Comparison of ENCODE assay signal across 1 cellular context in the genomic region with DNA sequence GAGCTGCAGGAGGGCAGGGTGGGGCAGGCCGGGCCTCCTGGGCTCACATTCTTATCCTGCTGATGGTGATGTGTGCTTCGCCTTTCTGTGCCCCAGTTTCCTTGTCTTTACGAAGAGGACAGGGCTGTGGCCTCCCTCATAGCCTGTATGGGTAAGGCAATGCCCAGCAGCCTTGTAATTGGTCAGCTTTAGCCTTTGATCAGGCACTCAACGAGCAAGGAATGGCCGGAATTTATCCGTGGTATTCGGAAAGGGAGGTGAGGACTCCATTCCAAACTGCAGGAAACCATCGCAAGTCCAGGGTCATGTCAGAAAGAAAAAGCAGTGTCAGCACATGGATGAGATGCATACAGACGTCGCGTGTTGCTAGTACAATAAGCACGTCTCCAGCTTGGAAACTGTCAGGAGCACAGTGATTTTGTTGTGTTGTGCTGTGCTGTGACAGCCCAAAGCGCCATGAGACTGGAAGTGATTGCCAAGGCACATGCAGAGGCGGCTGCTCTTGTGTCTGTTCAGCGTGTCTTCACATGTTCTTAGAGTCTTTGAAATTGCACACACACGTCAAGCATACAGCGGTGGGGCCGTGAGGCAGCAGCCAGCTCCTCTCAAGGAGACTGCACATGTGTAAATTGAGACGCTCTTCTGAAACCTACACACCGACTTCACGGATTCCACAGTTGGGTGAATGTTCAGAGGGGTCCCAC.
A peak's percentile ranks its signal among the peaks of the same experiment; 100 is the strongest.
TF ChIP-seq lines count a peak whose summit lies in the region.

No MANE protein-coding gene starts in this region.

TF ChIP-seq in HepG2, 621 proteins besides CTCF, POLR2A, EP300 and RAD21 (continued from another document and continues in another):
- TF ChIP-seq, protein P1, sequence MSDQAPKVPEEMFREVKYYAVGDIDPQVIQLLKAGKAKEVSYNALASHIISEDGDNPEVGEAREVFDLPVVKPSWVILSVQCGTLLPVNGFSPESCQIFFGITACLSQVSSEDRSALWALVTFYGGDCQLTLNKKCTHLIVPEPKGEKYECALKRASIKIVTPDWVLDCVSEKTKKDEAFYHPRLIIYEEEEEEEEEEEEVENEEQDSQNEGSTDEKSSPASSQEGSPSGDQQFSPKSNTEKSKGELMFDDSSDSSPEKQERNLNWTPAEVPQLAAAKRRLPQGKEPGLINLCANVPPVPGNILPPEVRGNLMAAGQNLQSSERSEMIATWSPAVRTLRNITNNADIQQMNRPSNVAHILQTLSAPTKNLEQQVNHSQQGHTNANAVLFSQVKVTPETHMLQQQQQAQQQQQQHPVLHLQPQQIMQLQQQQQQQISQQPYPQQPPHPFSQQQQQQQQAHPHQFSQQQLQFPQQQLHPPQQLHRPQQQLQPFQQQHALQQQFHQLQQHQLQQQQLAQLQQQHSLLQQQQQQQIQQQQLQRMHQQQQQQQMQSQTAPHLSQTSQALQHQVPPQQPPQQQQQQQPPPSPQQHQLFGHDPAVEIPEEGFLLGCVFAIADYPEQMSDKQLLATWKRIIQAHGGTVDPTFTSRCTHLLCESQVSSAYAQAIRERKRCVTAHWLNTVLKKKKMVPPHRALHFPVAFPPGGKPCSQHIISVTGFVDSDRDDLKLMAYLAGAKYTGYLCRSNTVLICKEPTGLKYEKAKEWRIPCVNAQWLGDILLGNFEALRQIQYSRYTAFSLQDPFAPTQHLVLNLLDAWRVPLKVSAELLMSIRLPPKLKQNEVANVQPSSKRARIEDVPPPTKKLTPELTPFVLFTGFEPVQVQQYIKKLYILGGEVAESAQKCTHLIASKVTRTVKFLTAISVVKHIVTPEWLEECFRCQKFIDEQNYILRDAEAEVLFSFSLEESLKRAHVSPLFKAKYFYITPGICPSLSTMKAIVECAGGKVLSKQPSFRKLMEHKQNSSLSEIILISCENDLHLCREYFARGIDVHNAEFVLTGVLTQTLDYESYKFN (CRISPR knock-in tag; conservative IDR thresholded peaks at IDR 0.05): peak; percentile 63
- TF ChIP-seq MTA1 (CRISPR knock-in tag; IDR thresholded peaks at IDR 0.05; ENCODE audit: borderline replicate concordance) (no peak), ZNF788 (CRISPR knock-in tag; IDR thresholded peaks at IDR 0.05; ENCODE audit: borderline replicate concordance) (0 out of 2 replicates have a peak, but pooled peaks have one; percentile 22), REL (CRISPR knock-in tag; conservative IDR thresholded peaks at IDR 0.05) (no peak), ARNTL (CRISPR knock-in tag; IDR thresholded peaks at IDR 0.05) (no peak), KDM2A (CRISPR knock-in tag; IDR thresholded peaks at IDR 0.05; ENCODE audit: borderline replicate concordance, low read depth) (peak; percentile 27; the same call in 1 of the 2 replicates), ZNF816 (CRISPR knock-in tag; IDR thresholded peaks at IDR 0.05; ENCODE audit: borderline replicate concordance) (no peak), ZFP1 (CRISPR knock-in tag; IDR thresholded peaks at IDR 0.05) (no peak), ZNF646 (CRISPR knock-in tag; IDR thresholded peaks at IDR 0.05) (no peak), ZNF318 (CRISPR knock-in tag; IDR thresholded peaks at IDR 0.05) (no peak), ZNF224 (CRISPR knock-in tag; IDR thresholded peaks at IDR 0.05) (no peak), NPAS2 (CRISPR knock-in tag; IDR thresholded peaks at IDR 0.05; ENCODE audit: borderline replicate concordance) (no peak), YY1 (IDR thresholded peaks at IDR 0.05; ENCODE audit: insufficient read depth, insufficient replicate concordance, low read depth, low read length) (peak; percentile 18), TCF7 (IDR thresholded peaks at IDR 0.05; ENCODE audit: low read depth) (peak; percentile 43; the same call in 1 of the 2 replicates), SMARCE1 (IDR thresholded peaks at IDR 0.05; ENCODE audit: borderline replicate concordance) (no peak), ZNF607 (CRISPR knock-in tag; IDR thresholded peaks at IDR 0.05; ENCODE audit: borderline replicate concordance) (no peak)
- TF ChIP-seq, protein P2, sequence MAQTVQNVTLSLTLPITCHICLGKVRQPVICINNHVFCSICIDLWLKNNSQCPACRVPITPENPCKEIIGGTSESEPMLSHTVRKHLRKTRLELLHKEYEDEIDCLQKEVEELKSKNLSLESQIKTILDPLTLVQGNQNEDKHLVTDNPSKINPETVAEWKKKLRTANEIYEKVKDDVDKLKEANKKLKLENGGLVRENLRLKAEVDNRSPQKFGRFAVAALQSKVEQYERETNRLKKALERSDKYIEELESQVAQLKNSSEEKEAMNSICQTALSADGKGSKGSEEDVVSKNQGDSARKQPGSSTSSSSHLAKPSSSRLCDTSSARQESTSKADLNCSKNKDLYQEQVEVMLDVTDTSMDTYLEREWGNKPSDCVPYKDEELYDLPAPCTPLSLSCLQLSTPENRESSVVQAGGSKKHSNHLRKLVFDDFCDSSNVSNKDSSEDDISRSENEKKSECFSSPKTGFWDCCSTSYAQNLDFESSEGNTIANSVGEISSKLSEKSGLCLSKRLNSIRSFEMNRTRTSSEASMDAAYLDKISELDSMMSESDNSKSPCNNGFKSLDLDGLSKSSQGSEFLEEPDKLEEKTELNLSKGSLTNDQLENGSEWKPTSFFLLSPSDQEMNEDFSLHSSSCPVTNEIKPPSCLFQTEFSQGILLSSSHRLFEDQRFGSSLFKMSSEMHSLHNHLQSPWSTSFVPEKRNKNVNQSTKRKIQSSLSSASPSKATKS (CRISPR knock-in tag; IDR thresholded peaks at IDR 0.05): no peak
- TF ChIP-seq, protein P3, sequence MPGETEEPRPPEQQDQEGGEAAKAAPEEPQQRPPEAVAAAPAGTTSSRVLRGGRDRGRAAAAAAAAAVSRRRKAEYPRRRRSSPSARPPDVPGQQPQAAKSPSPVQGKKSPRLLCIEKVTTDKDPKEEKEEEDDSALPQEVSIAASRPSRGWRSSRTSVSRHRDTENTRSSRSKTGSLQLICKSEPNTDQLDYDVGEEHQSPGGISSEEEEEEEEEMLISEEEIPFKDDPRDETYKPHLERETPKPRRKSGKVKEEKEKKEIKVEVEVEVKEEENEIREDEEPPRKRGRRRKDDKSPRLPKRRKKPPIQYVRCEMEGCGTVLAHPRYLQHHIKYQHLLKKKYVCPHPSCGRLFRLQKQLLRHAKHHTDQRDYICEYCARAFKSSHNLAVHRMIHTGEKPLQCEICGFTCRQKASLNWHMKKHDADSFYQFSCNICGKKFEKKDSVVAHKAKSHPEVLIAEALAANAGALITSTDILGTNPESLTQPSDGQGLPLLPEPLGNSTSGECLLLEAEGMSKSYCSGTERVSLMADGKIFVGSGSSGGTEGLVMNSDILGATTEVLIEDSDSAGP (CRISPR knock-in tag; IDR thresholded peaks at IDR 0.05; ENCODE audit: borderline replicate concordance): no peak
- TF ChIP-seq, protein P4, sequence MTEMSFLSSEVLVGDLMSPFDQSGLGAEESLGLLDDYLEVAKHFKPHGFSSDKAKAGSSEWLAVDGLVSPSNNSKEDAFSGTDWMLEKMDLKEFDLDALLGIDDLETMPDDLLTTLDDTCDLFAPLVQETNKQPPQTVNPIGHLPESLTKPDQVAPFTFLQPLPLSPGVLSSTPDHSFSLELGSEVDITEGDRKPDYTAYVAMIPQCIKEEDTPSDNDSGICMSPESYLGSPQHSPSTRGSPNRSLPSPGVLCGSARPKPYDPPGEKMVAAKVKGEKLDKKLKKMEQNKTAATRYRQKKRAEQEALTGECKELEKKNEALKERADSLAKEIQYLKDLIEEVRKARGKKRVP (CRISPR knock-in tag; IDR thresholded peaks at IDR 0.05): no peak
- TF ChIP-seq, protein P5, sequence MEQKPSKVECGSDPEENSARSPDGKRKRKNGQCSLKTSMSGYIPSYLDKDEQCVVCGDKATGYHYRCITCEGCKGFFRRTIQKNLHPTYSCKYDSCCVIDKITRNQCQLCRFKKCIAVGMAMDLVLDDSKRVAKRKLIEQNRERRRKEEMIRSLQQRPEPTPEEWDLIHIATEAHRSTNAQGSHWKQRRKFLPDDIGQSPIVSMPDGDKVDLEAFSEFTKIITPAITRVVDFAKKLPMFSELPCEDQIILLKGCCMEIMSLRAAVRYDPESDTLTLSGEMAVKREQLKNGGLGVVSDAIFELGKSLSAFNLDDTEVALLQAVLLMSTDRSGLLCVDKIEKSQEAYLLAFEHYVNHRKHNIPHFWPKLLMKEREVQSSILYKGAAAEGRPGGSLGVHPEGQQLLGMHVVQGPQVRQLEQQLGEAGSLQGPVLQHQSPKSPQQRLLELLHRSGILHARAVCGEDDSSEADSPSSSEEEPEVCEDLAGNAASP (CRISPR knock-in tag; IDR thresholded peaks at IDR 0.05; ENCODE audit: borderline replicate concordance): no peak
